17 cellular contexts compared by ENCODE assay signal in the genomic region with DNA sequence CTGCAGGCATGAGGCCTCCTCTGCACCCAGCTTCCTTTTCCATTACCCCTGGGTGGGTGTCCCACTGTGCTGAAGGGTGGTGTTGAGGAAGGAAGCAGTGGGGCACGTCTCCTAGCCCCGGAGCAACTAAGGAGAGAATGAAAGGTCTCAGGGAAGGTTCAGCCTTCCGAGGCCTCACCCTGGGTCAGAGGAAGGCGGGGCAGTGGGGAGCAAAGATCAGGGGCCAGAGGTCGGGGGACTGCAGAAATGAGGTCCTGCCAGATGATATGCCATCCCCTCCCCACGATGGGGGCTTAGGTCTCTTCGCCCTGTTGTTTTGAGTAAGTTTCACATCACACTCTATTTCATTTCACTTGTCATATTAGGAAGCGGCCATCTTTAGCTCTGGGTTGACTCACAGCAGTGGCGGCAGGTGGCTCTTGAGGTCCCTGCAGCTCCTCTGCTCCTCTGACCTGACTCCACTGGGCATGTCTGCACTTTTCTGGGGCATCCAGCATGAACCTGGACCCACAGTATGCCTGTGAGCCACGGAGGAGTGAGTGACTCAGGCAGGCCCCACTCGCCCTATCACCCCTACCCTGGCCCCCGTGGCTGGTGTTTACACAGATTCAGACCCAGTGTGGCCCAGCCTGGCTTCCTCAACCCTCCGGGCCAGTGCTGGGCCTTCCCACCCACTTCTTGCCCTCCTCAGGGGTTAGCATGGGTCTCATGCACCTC.
A peak's percentile ranks its signal among the peaks of the same experiment; 100 is the strongest.
DNase-seq lines count a peak whose midpoint lies in the region; ATAC-seq and TF ChIP-seq lines count a peak whose summit lies in the region.
"Had no signal": no experiment of that assay in that cellular context is flagged by ENCODE, and none has a peak within 500 bp of the region (broad histone marks: within the 10 kb centered on the region; RNA-seq: fewer than 3 reads in every experiment).

No MANE protein-coding gene starts in this region.

- DNase-seq in breast epithelium (ENCODE audit: low spot score in 2 of 2), result no peak
- DNase-seq in MCF 10A (ENCODE audit: unreplicated experiment), result no peak
- DNase-seq in spleen, result peak; percentile 37
- no peak for DNase-seq in glutamatergic neuron
- no peak for DNase-seq in NCI-H1436 treated with DMSO at 0.1 percent for 48 hours (lab: John Stamatoyannopoulos, UW)
- DNase-seq: AML-193; Caco-2; CD4-positive, alpha-beta T cell; GM23248 had no signal

- no peak overlapping the region for H3K9ac ChIP-seq in mucosa of rectum (ENCODE audit: low read depth in 1 of 2, low read length in 2 of 2)
- H3K9ac ChIP-seq: GM23248 had no signal

- H3K36me3 ChIP-seq in breast epithelium, result no peaks in the 10 kb centered on the region
- H3K36me3 ChIP-seq in mucosa of rectum (ENCODE audit: control insufficient read depth in 2 of 2, insufficient read depth in 2 of 2, low read length in 2 of 2), result peaks cover 4 to 9% of the 10 kb centered on the region in 2 donors
- H3K36me3 ChIP-seq in spleen, result no peaks in the 10 kb centered on the region
- H3K36me3 ChIP-seq: HAP-1 had no signal

- TF ChIP-seq CTCF in breast epithelium (IDR thresholded peaks at IDR 0.05) (no peak), MCF 10A (IDR thresholded peaks at IDR 0.05; ENCODE audit: unreplicated experiment) (no peak), spleen (IDR thresholded peaks at IDR 0.05 in 8 of 11, conservative IDR thresholded peaks at IDR 0.05 in 3 of 11) (no peak), glutamatergic neuron (IDR thresholded peaks at IDR 0.05; ENCODE audit: partially characterized antibody, unreplicated experiment) (no peak)

- H3K27ac ChIP-seq in breast epithelium (peak overlapping the region; percentile 56 to 73), mucosa of rectum (ENCODE audit: low read depth in 2 of 2, low read length in 2 of 2) (peak overlapping the region; percentile 71 to 75), spleen (no peak overlapping the region)
- H3K27ac ChIP-seq: 22Rv1, A549, C4-2B, GM23248, HL-60 had no signal

- H3K4me1 Mint-ChIP-seq in MCF 10A (ENCODE audit: insufficient read depth, unreplicated experiment) (peaks cover 6% of the 10 kb centered on the region), glutamatergic neuron (ENCODE audit: low read depth, unreplicated experiment) (peaks cover 15% of the 10 kb centered on the region)

- no peaks in the 10 kb centered on the region for H3K9me3 ChIP-seq in breast epithelium
- no peaks in the 10 kb centered on the region for H3K9me3 ChIP-seq in mucosa of rectum (ENCODE audit: control insufficient read depth in 2 of 2, low read length in 2 of 2)
- H3K9me3 ChIP-seq in spleen, result no peaks in the 10 kb centered on the region
- H3K9me3 ChIP-seq: A549, Caco-2, HAP-1 had no signal

- H3K9me3 Mint-ChIP-seq in MCF 10A (ENCODE audit: unreplicated experiment), result no peaks in the 10 kb centered on the region
- H3K9me3 Mint-ChIP-seq in glutamatergic neuron (ENCODE audit: unreplicated experiment), result peaks cover 2% of the 10 kb centered on the region
- H3K9me3 Mint-ChIP-seq: CD4-positive, alpha-beta T cell had no signal

- CTCF ChIA-PET in MCF 10A (lab: Yijun Ruan, JAX), result no interaction called here

- no peaks in the 10 kb centered on the region for H3K36me3 Mint-ChIP-seq in MCF 10A (ENCODE audit: insufficient read depth, unreplicated experiment)
- no peaks in the 10 kb centered on the region for H3K36me3 Mint-ChIP-seq in glutamatergic neuron (ENCODE audit: unreplicated experiment)

- H3K4me1 ChIP-seq in breast epithelium (no peaks in the 10 kb centered on the region), mucosa of rectum (ENCODE audit: control insufficient read depth in 2 of 2, insufficient read depth in 2 of 2, low read length in 2 of 2) (peaks cover 11 to 21% of the 10 kb centered on the region in 2 donors), spleen (peaks cover 0 to 28% (median 14%) of the 10 kb centered on the region in 6 donors)
- H3K4me1 ChIP-seq: A549, Caco-2, HAP-1 had no signal

- H3K4me3 ChIP-seq in breast epithelium (no peak overlapping the region), mucosa of rectum (ENCODE audit: low read length in 2 of 2) (no peak overlapping the region), spleen (no peak overlapping the region)
- H3K4me3 ChIP-seq: A549, GM23248, HAP-1 had no signal

- POLR2A ChIA-PET in MCF 10A (lab: Yijun Ruan, JAX), result no interaction called here

- 81 to 88% (median 85%) methylated on average over 13 of the region's 13 CpGs for WGBS in spleen, 5 donors

- TF ChIP-seq POLR2A in breast epithelium (IDR thresholded peaks at IDR 0.05) (no peak), spleen (IDR thresholded peaks at IDR 0.05) (no peak)

- ATAC-seq in esophagus mucosa (peak; percentile 6), HG02763 (IDR thresholded peaks at IDR 0.05; ENCODE audit: unreplicated experiment) (no peak)
- ATAC-seq: A549 had no signal

- H3K27me3 ChIP-seq in breast epithelium (no peaks in the 10 kb centered on the region), mucosa of rectum (ENCODE audit: control insufficient read depth in 2 of 2, insufficient read depth in 2 of 2, low read length in 2 of 2) (no peaks in the 10 kb centered on the region), spleen (replicated peaks in 1 of 7) (no peaks in the 10 kb centered on the region)

- intact Hi-C loops in breast epithelium (cut with DNase I; ENCODE audit: low total_unique reads) (no loop called here), MCF 10A (cut with micrococcal nuclease) (no loop called here), spleen (cut with DNase I; ENCODE audit: low total_unique reads) (no loop called here)

- BruUV-seq in MCF 10A (replicated peaks; lab: Mats Ljungman, UMichigan), result no TSS peak

- H3K4me3 Mint-ChIP-seq in MCF 10A (ENCODE audit: unreplicated experiment) (no peak overlapping the region), glutamatergic neuron (ENCODE audit: unreplicated experiment) (no peak overlapping the region)
- H3K4me3 Mint-ChIP-seq: CD4-positive, alpha-beta T cell had no signal

- H3K27ac Mint-ChIP-seq in MCF 10A (ENCODE audit: low read depth, unreplicated experiment) (no peak overlapping the region), glutamatergic neuron (ENCODE audit: unreplicated experiment) (no peak overlapping the region)
- H3K27ac Mint-ChIP-seq: CD4-positive, alpha-beta T cell had no signal

- H3K27me3 Mint-ChIP-seq in MCF 10A (ENCODE audit: insufficient read depth, unreplicated experiment) (no peaks in the 10 kb centered on the region), glutamatergic neuron (ENCODE audit: unreplicated experiment) (peaks cover 6% of the 10 kb centered on the region)
- H3K27me3 Mint-ChIP-seq: CD4-positive, alpha-beta T cell had no signal

Comparison
In these comparisons a context has a peak if more than half of its experiments do, and no peak if none do; other contexts are left out.
1. H3K27ac ChIP-seq: peak in breast epithelium (2 of 2) and mucosa of rectum (2 of 2); none in spleen (0 of 8).